Comparison of ENCODE assay signal across 1 cellular context in the genomic region with DNA sequence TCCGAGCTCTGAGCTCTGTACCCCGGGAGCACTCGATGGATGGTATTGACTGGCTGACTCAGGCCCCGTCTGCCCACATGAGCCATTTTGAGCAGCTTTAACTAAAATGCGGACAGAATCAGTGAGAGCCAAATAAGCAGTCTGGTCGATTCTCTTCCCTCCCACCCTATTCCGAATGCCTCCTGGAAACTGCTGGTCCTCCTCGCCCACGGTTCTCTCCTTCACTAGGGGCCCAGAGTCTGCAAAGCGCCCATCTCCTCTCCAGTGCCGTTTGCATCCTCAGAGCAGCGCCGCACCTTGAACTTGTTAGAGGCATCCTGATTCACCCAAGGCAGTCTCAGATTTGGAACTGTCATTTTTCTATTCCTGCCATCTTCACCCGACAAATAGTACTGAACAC.
TF ChIP-seq lines count a peak whose summit lies in the region.

No MANE protein-coding gene starts in this region.

TF ChIP-seq in H1, 55 proteins besides CTCF, POLR2A, EP300 and RAD21:
- TF ChIP-seq RFX5 (IDR thresholded peaks at IDR 0.05; ENCODE audit: borderline replicate concordance, low read depth, low read length) (no peak), RXRA (IDR thresholded peaks at IDR 0.05; ENCODE audit: insufficient read depth, low read depth, low read length) (no peak), SP4 (IDR thresholded peaks at IDR 0.05; ENCODE audit: low read length) (no peak), KDM5A (IDR thresholded peaks at IDR 0.05; ENCODE audit: low read length) (no peak), CHD1 (IDR thresholded peaks at IDR 0.05; ENCODE audit: low read depth, low read length) (no peak), RBBP5 (IDR thresholded peaks at IDR 0.05; ENCODE audit: borderline replicate concordance, low read depth, low read length) (no peak), PHF8 (conservative IDR thresholded peaks at IDR 0.05; ENCODE audit: low read depth, low read length) (no peak)
- TF ChIP-seq, protein P1, sequence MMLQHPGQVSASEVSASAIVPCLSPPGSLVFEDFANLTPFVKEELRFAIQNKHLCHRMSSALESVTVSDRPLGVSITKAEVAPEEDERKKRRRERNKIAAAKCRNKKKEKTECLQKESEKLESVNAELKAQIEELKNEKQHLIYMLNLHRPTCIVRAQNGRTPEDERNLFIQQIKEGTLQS (IDR thresholded peaks at IDR 0.05; ENCODE audit: insufficient read depth, low read depth, low read length): no peak
- TF ChIP-seq, protein P2, sequence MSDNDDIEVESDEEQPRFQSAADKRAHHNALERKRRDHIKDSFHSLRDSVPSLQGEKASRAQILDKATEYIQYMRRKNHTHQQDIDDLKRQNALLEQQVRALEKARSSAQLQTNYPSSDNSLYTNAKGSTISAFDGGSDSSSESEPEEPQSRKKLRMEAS (IDR thresholded peaks at IDR 0.05): no peak
